In the genomic region with DNA sequence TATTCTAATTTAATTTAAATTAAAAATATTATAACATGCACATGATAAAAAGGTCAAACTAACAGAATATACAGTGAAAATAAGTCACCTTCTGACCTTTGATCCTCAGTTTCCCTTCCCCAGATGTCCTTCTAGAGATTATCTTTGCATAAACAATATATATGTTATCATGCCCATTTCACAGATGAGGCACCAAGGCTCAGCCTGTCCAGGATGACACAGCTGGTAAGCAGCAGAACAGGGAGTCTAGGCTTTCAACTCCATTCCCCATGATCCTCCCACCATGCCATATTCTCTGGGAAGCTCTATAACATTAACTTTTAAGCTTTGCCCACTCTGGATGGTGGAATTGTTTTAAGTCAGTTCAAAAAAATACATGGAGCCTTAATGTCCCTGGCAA, we compare ENCODE assay signal across 2 cellular contexts.
TF ChIP-seq lines count a peak whose summit lies in the region.

No MANE protein-coding gene starts in this region.

TF ChIP-seq in HepG2, 621 proteins besides CTCF, POLR2A, EP300 and RAD21:
- TF ChIP-seq SIN3A (IDR thresholded peaks at IDR 0.05; ENCODE audit: borderline replicate concordance, low read depth, low read length): no peak
- TF ChIP-seq ZNF629 (CRISPR knock-in tag; conservative IDR thresholded peaks at IDR 0.05): peak; percentile 78
- no peak for TF ChIP-seq NR2C2 (CRISPR knock-in tag; IDR thresholded peaks at IDR 0.05; ENCODE audit: borderline replicate concordance)

TF ChIP-seq in K562, 482 proteins besides CTCF, POLR2A, EP300 and RAD21:
- TF ChIP-seq GTF2E2 (tag; IDR thresholded peaks at IDR 0.05): no peak
- TF ChIP-seq NEUROD1 (IDR thresholded peaks at IDR 0.05; ENCODE audit: borderline replicate concordance, low read depth, low read length, partially characterized antibody): no peak
- TF ChIP-seq SRSF1 (IDR thresholded peaks at IDR 0.05; ENCODE audit: low read depth, low read length): no peak
- peak; percentile 82 for TF ChIP-seq RBM25 (IDR thresholded peaks at IDR 0.05; ENCODE audit: low read depth, low read length, severe bottlenecking)
- no peak for TF ChIP-seq POLR2G (IDR thresholded peaks at IDR 0.05; ENCODE audit: low read depth, low read length)
- TF ChIP-seq ZBED1 (IDR thresholded peaks at IDR 0.05): no peak
- TF ChIP-seq COPS2 (conservative IDR thresholded peaks at IDR 0.05): no peak
- no peak for TF ChIP-seq HMG20A (CRISPR knock-in tag; conservative IDR thresholded peaks at IDR 0.05)
- TF ChIP-seq, protein P1, sequence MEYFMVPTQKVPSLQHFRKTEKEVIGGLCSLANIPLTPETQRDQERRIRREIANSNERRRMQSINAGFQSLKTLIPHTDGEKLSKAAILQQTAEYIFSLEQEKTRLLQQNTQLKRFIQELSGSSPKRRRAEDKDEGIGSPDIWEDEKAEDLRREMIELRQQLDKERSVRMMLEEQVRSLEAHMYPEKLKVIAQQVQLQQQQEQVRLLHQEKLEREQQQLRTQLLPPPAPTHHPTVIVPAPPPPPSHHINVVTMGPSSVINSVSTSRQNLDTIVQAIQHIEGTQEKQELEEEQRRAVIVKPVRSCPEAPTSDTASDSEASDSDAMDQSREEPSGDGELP (CRISPR knock-in tag; IDR thresholded peaks at IDR 0.05; ENCODE audit: borderline replicate concordance): no peak
